In the genomic region with DNA sequence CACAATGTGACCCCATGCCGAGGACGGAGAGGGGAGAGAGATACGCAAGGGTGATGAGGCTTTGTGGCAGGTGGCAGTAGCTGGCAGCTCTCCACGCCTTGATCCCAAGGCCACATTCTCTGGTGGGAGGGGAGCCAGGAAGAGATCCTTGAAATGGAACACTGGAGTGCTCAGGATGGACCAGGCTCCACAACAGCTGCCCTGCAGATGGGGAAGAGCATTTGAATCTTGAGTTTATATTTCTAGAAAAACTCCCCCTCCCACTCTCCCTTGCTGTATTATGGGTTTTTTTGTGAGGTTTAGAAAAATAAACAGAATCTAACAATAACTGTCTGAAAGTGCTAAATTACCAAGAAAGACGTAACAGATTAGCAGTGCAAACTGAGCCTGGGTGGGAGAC, we compare ENCODE assay signal across 21 cellular contexts.
DNase-seq lines count a peak whose midpoint lies in the region; ATAC-seq, FAIRE-seq and TF ChIP-seq lines count a peak whose summit lies in the region.
"Had no signal": no experiment of that assay in that cellular context is flagged by ENCODE, and none has a peak within 500 bp of the region (broad histone marks: within the 10 kb centered on the region; RNA-seq: fewer than 3 reads in every experiment).

No MANE protein-coding gene starts in this region.

- no peaks in the 10 kb centered on the region for H3K9me3 Mint-ChIP-seq in nephron
- H3K9me3 Mint-ChIP-seq: activated CD4-positive, alpha-beta memory T cell treated with anti-CD3 and anti-CD28 coated beads for 36 hours; CD4-positive, CD25-positive, alpha-beta regulatory T cell; neural crest cell; T-helper 1 cell treated with Interleukin-12 subunit alpha and Interleukin-12 subunit beta and Interleukin-4 antibody, amounts not matched to agents 30 μg/mL and 1 μg/mL, for 36 hours had no signal

- no peaks in the 10 kb centered on the region for H4K20me1 ChIP-seq in BLaER1 treated with 17β-estradiol and CSF1 and Interleukin-3, amounts not matched to agents 10 nM and 100 nM

- H3K36me3 ChIP-seq in BLaER1 treated with 17β-estradiol and CSF1 and Interleukin-3, amounts not matched to agents 10 nM and 100 nM = peaks cover 0 to 6% (median 0%) of the 10 kb centered on the region in 11 experiments; a peak in 5 of 22 replicates
- H3K36me3 ChIP-seq: stomach, WERI-Rb-1 had no signal

- peak overlapping the region; percentile 8 to 67 (median 44); a peak in 20 of 22 replicates for H3K4me2 ChIP-seq in BLaER1 treated with 17β-estradiol and CSF1 and Interleukin-3, amounts not matched to agents 10 nM and 100 nM

- H3K36me3 Mint-ChIP-seq in nephron (ENCODE audit: low read depth) = no peaks in the 10 kb centered on the region
- H3K36me3 Mint-ChIP-seq: activated CD4-positive, alpha-beta memory T cell treated with anti-CD3 and anti-CD28 coated beads for 36 hours; CD4-positive, CD25-positive, alpha-beta regulatory T cell had no signal

- H3K4me3 ChIP-seq in BLaER1 treated with 17β-estradiol and CSF1 and Interleukin-3, amounts not matched to agents 10 nM and 100 nM = no peak overlapping the region
- H3K4me3 ChIP-seq: stomach had no signal

- H3K27me3 Mint-ChIP-seq in nephron (ENCODE audit: low read depth) = peaks cover 5% of the 10 kb centered on the region
- H3K27me3 Mint-ChIP-seq: activated CD4-positive, alpha-beta memory T cell treated with anti-CD3 and anti-CD28 coated beads for 36 hours; CD4-positive, CD25-positive, alpha-beta regulatory T cell had no signal

- peaks cover 7 to 29% (median 28%) of the 10 kb centered on the region in 10 experiments; a peak in 19 of 20 replicates for H3K4me1 ChIP-seq in BLaER1 treated with 17β-estradiol and CSF1 and Interleukin-3, amounts not matched to agents 10 nM and 100 nM

- no peak for TF ChIP-seq CTCF in nephron (IDR thresholded peaks at IDR 0.05; ENCODE audit: unreplicated experiment in 3 of 3)

- no peak for ATAC-seq in GM18498 (IDR thresholded peaks at IDR 0.05; ENCODE audit: unreplicated experiment)
- ATAC-seq: left cardiac atrium had no signal

- no peak overlapping the region for H3K9ac ChIP-seq in BLaER1 treated with 17β-estradiol and CSF1 and Interleukin-3, amounts not matched to agents 10 nM and 100 nM

- no peaks in the 10 kb centered on the region for H3K27me3 ChIP-seq in BLaER1 treated with 17β-estradiol and CSF1 and Interleukin-3, amounts not matched to agents 10 nM and 100 nM
- H3K27me3 ChIP-seq: stomach had no signal

- no peaks in the 10 kb centered on the region for H3K9me3 ChIP-seq in BLaER1 treated with 17β-estradiol and CSF1 and Interleukin-3, amounts not matched to agents 10 nM and 100 nM (replicated peaks in 1 of 11)
- H3K9me3 ChIP-seq: stomach had no signal

- DNase-seq in LHCN-M2 (ENCODE audit: low read depth) = peak; percentile 86
- peak; percentile 71 for DNase-seq in RPMI7951 (ENCODE audit: low read depth)
- DNase-seq in NCI-H82 (lab: John Stamatoyannopoulos, UW) = no peak
- DNase-seq in NCI-H526 (lab: John Stamatoyannopoulos, UW) = no peak
- no peak for DNase-seq in urothelium cell line (ENCODE audit: low spot score)
- DNase-seq: activated CD4-positive, alpha-beta memory T cell treated with anti-CD3 and anti-CD28 coated beads for 36 hours; activated naive CD4-positive, alpha-beta T cell treated with Interleukin-2 at 50 U/mL for 16 hours; anterior cingulate cortex; CD4-positive, CD25-positive, alpha-beta regulatory T cell; erythroblast; left cardiac atrium; NCI-H1436 treated with DMSO at 0.1 percent for 48 hours; NCI-H510A; stimulated activated CD4-positive, alpha-beta T cell treated with anti-CD3 and anti-CD28 coated beads, Interleukin-4, amount 100 ng/mL, for 24 hours; stomach; WERI-Rb-1 had no signal

- FAIRE-seq in urothelium cell line (lab: Jason Lieb, UNC) = no peak

- H3K27ac Mint-ChIP-seq in nephron = peak overlapping the region; percentile 75 to 83 (median 81)
- H3K27ac Mint-ChIP-seq: activated CD4-positive, alpha-beta memory T cell treated with anti-CD3 and anti-CD28 coated beads for 36 hours; CD4-positive, CD25-positive, alpha-beta regulatory T cell; T-helper 1 cell treated with Interleukin-12 subunit alpha and Interleukin-12 subunit beta and Interleukin-4 antibody, amounts not matched to agents 30 μg/mL and 1 μg/mL, for 36 hours had no signal

- peaks cover 75% of the 10 kb centered on the region for H3K4me1 Mint-ChIP-seq in nephron
- H3K4me1 Mint-ChIP-seq: CD4-positive, CD25-positive, alpha-beta regulatory T cell; neural crest cell had no signal

- no peak overlapping the region for H3K4me3 Mint-ChIP-seq in nephron
- H3K4me3 Mint-ChIP-seq: activated CD4-positive, alpha-beta memory T cell treated with anti-CD3 and anti-CD28 coated beads for 36 hours; CD4-positive, CD25-positive, alpha-beta regulatory T cell; neural crest cell; T-helper 1 cell treated with Interleukin-12 subunit alpha and Interleukin-12 subunit beta and Interleukin-4 antibody, amounts not matched to agents 30 μg/mL and 1 μg/mL, for 36 hours had no signal

- 0 out of 22 replicates have a peak overlapping the region, but pooled peaks of 1 of the 11 experiments have one; percentile 5 for H3K27ac ChIP-seq in BLaER1 treated with 17β-estradiol and CSF1 and Interleukin-3, amounts not matched to agents 10 nM and 100 nM
- H3K27ac ChIP-seq: WERI-Rb-1 had no signal

Comparison
In these comparisons a context has a peak if more than half of its experiments do, and no peak if none do; other contexts are left out.
1. DNase-seq: peak in LHCN-M2 (single experiment) and RPMI7951 (single experiment); none in NCI-H82 (single experiment), NCI-H526 (0 of 2) and urothelium cell line (single experiment).